In the genomic region with DNA sequence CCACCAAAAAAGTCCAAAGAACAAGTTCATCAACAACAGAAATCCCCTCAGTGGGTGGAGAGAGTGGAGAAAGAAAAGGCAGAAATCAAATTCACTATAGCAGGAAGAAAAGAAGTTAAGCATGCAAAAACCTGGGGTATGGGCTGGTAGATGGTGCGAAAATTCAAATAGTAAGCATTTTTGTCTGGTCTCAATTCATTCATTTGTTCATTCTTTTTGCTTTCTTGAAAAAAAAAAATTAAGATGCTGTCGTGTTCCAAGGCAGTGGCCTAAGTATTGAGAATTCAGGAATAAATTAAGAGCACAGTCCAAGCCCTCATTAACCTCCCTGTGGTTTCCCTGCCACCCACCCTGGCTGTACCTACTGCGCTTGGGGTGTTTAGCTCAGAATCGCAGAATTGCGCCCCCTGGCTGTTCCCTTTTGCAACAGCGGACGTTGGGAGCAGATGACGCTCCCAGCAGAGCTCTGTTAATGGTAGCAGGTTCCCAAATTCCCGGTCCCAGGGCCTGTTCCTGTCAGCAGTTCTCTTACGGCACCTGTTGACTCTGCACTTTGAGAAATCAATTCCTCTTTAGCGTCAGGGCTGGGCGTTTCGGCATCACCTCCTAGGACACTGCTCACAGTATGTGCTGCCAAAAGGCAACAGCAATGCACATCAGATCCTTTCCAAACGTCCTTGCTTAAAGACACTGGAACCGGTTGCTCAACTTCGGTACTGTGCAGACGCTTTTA, we compare ENCODE assay signal across 1 cellular context.
TF ChIP-seq lines count a peak whose summit lies in the region.

No MANE protein-coding gene starts in this region.

TF ChIP-seq in H1, 55 proteins besides CTCF, POLR2A, EP300 and RAD21 (continued from another document):
- TF ChIP-seq SIX5 (IDR thresholded peaks at IDR 0.05; ENCODE audit: low read depth, low read length) (no peak), GABPA (IDR thresholded peaks at IDR 0.05; ENCODE audit: borderline replicate concordance, insufficient read depth, low read length) (no peak; the same call in 1 of the 2 replicates), RBBP5 (IDR thresholded peaks at IDR 0.05; ENCODE audit: borderline replicate concordance, low read depth, low read length) (no peak), YY1 (IDR thresholded peaks at IDR 0.05; ENCODE audit: low read depth, low read length) (peak; percentile 63), POU5F1 (IDR thresholded peaks at IDR 0.05; ENCODE audit: low read depth, low read length) (no peak), KDM4A (IDR thresholded peaks at IDR 0.05; ENCODE audit: low read depth, low read length, severe bottlenecking) (no peak), ASH2L (IDR thresholded peaks at IDR 0.05; ENCODE audit: low read length) (no peak), TAF7 (optimal IDR thresholded peaks at IDR 0.05; ENCODE audit: borderline replicate concordance, low read depth, low read length) (no peak), MAFK (IDR thresholded peaks at IDR 0.05; ENCODE audit: low read depth, low read length) (no peak), TAF1 (IDR thresholded peaks at IDR 0.05; ENCODE audit: low read depth, low read length) (no peak), GTF2F1 (IDR thresholded peaks at IDR 0.05; ENCODE audit: borderline replicate concordance, low read depth, low read length) (no peak), BRCA1 (IDR thresholded peaks at IDR 0.05; ENCODE audit: low read depth, low read length) (no peak), RFX5 (IDR thresholded peaks at IDR 0.05; ENCODE audit: borderline replicate concordance, low read depth, low read length) (peak; percentile 32; the same call in 1 of the 2 replicates), CTBP2 (IDR thresholded peaks at IDR 0.05; ENCODE audit: borderline replicate concordance, insufficient read depth, insufficient read length, low read length) (no peak), PHF8 (conservative IDR thresholded peaks at IDR 0.05; ENCODE audit: low read depth, low read length) (no peak), SRF (IDR thresholded peaks at IDR 0.05; ENCODE audit: low read depth, low read length) (no peak), CHD2 (IDR thresholded peaks at IDR 0.05; ENCODE audit: low read length) (no peak), SIN3A (conservative IDR thresholded peaks at IDR 0.05 in 1 of 2, IDR thresholded peaks at IDR 0.05 in 1 of 2; ENCODE audit: low read depth in 1 of 2, low read length in 2 of 2) (no peak), SAP30 (IDR thresholded peaks at IDR 0.05; ENCODE audit: insufficient read depth, insufficient replicate concordance, low read length) (no peak), JUND (IDR thresholded peaks at IDR 0.05; ENCODE audit: low read length) (peak; percentile 57; the same call in 1 of the 2 replicates), EGR1 (IDR thresholded peaks at IDR 0.05; ENCODE audit: borderline replicate concordance, low read depth, low read length) (no peak), BCL11A (IDR thresholded peaks at IDR 0.05; ENCODE audit: low read depth in 2 of 2, low read length in 2 of 2) (no peak), KDM1A (IDR thresholded peaks at IDR 0.05; ENCODE audit: borderline replicate concordance, low read length) (0 out of 2 replicates have a peak, but pooled peaks have one; percentile 11), NRF1 (IDR thresholded peaks at IDR 0.05; ENCODE audit: low read depth, low read length) (no peak), SP2 (IDR thresholded peaks at IDR 0.05; ENCODE audit: low read length) (no peak), SP1 (IDR thresholded peaks at IDR 0.05; ENCODE audit: low read depth, low read length) (no peak), HDAC2 (IDR thresholded peaks at IDR 0.05; ENCODE audit: borderline replicate concordance in 1 of 2, low read depth in 2 of 2, low read length in 2 of 2) (0 out of 4 replicates have a peak, but pooled peaks of 1 of the 2 experiments have one; percentile 32), TBP (IDR thresholded peaks at IDR 0.05; ENCODE audit: low read depth, low read length) (no peak), SUZ12 (IDR thresholded peaks at IDR 0.05; ENCODE audit: low read length) (no peak), NANOG (IDR thresholded peaks at IDR 0.05; ENCODE audit: insufficient read depth, low read depth, low read length, poor library complexity, severe bottlenecking) (no peak), CBX5 (IDR thresholded peaks at IDR 0.05; ENCODE audit: low read depth, low read length) (no peak), RNF2 (IDR thresholded peaks at IDR 0.05; ENCODE audit: borderline replicate concordance, low read depth, low read length, missing control alignments, poor library complexity, severe bottlenecking) (no peak), TEAD4 (IDR thresholded peaks at IDR 0.05; ENCODE audit: low read depth, low read length) (no peak), ZNF274 (IDR thresholded peaks at IDR 0.05; ENCODE audit: borderline replicate concordance, extremely low read depth, low read length) (no peak), SP4 (IDR thresholded peaks at IDR 0.05; ENCODE audit: low read length) (no peak), HDAC6 (IDR thresholded peaks at IDR 0.05; ENCODE audit: low read depth, low read length) (no peak), EZH2 (IDR thresholded peaks at IDR 0.05; ENCODE audit: low read depth, low read length, severe bottlenecking) (no peak)
- TF ChIP-seq, protein P1, sequence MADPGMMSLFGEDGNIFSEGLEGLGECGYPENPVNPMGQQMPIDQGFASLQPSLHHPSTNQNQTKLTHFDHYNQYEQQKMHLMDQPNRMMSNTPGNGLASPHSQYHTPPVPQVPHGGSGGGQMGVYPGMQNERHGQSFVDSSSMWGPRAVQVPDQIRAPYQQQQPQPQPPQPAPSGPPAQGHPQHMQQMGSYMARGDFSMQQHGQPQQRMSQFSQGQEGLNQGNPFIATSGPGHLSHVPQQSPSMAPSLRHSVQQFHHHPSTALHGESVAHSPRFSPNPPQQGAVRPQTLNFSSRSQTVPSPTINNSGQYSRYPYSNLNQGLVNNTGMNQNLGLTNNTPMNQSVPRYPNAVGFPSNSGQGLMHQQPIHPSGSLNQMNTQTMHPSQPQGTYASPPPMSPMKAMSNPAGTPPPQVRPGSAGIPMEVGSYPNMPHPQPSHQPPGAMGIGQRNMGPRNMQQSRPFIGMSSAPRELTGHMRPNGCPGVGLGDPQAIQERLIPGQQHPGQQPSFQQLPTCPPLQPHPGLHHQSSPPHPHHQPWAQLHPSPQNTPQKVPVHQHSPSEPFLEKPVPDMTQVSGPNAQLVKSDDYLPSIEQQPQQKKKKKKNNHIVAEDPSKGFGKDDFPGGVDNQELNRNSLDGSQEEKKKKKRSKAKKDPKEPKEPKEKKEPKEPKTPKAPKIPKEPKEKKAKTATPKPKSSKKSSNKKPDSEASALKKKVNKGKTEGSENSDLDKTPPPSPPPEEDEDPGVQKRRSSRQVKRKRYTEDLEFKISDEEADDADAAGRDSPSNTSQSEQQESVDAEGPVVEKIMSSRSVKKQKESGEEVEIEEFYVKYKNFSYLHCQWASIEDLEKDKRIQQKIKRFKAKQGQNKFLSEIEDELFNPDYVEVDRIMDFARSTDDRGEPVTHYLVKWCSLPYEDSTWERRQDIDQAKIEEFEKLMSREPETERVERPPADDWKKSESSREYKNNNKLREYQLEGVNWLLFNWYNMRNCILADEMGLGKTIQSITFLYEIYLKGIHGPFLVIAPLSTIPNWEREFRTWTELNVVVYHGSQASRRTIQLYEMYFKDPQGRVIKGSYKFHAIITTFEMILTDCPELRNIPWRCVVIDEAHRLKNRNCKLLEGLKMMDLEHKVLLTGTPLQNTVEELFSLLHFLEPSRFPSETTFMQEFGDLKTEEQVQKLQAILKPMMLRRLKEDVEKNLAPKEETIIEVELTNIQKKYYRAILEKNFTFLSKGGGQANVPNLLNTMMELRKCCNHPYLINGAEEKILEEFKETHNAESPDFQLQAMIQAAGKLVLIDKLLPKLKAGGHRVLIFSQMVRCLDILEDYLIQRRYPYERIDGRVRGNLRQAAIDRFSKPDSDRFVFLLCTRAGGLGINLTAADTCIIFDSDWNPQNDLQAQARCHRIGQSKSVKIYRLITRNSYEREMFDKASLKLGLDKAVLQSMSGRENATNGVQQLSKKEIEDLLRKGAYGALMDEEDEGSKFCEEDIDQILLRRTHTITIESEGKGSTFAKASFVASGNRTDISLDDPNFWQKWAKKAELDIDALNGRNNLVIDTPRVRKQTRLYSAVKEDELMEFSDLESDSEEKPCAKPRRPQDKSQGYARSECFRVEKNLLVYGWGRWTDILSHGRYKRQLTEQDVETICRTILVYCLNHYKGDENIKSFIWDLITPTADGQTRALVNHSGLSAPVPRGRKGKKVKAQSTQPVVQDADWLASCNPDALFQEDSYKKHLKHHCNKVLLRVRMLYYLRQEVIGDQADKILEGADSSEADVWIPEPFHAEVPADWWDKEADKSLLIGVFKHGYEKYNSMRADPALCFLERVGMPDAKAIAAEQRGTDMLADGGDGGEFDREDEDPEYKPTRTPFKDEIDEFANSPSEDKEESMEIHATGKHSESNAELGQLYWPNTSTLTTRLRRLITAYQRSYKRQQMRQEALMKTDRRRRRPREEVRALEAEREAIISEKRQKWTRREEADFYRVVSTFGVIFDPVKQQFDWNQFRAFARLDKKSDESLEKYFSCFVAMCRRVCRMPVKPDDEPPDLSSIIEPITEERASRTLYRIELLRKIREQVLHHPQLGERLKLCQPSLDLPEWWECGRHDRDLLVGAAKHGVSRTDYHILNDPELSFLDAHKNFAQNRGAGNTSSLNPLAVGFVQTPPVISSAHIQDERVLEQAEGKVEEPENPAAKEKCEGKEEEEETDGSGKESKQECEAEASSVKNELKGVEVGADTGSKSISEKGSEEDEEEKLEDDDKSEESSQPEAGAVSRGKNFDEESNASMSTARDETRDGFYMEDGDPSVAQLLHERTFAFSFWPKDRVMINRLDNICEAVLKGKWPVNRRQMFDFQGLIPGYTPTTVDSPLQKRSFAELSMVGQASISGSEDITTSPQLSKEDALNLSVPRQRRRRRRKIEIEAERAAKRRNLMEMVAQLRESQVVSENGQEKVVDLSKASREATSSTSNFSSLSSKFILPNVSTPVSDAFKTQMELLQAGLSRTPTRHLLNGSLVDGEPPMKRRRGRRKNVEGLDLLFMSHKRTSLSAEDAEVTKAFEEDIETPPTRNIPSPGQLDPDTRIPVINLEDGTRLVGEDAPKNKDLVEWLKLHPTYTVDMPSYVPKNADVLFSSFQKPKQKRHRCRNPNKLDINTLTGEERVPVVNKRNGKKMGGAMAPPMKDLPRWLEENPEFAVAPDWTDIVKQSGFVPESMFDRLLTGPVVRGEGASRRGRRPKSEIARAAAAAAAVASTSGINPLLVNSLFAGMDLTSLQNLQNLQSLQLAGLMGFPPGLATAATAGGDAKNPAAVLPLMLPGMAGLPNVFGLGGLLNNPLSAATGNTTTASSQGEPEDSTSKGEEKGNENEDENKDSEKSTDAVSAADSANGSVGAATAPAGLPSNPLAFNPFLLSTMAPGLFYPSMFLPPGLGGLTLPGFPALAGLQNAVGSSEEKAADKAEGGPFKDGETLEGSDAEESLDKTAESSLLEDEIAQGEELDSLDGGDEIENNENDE (IDR thresholded peaks at IDR 0.05; ENCODE audit: insufficient replicate concordance, low read length) = no peak
- TF ChIP-seq, protein P2, sequence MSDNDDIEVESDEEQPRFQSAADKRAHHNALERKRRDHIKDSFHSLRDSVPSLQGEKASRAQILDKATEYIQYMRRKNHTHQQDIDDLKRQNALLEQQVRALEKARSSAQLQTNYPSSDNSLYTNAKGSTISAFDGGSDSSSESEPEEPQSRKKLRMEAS (IDR thresholded peaks at IDR 0.05) = no peak
- TF ChIP-seq, protein P3, sequence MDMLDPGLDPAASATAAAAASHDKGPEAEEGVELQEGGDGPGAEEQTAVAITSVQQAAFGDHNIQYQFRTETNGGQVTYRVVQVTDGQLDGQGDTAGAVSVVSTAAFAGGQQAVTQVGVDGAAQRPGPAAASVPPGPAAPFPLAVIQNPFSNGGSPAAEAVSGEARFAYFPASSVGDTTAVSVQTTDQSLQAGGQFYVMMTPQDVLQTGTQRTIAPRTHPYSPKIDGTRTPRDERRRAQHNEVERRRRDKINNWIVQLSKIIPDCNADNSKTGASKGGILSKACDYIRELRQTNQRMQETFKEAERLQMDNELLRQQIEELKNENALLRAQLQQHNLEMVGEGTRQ (IDR thresholded peaks at IDR 0.05; ENCODE audit: low read length) = no peak
- TF ChIP-seq, protein P4, sequence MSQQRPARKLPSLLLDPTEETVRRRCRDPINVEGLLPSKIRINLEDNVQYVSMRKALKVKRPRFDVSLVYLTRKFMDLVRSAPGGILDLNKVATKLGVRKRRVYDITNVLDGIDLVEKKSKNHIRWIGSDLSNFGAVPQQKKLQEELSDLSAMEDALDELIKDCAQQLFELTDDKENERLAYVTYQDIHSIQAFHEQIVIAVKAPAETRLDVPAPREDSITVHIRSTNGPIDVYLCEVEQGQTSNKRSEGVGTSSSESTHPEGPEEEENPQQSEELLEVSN (IDR thresholded peaks at IDR 0.05) = no peak
TF ChIP-seq in H1: peak in this region for 7.
